Comparison of ENCODE assay signal across 26 cellular contexts in genomic region chr2:61456070-61456745, GRCh38. TPM values are rescaled to one million over a fixed set of nuclear protein-coding genes. Genes with fewer than 3 reads are reported as not detected.
DNase-seq lines count a peak whose midpoint lies in the region; ATAC-seq, FAIRE-seq and TF ChIP-seq lines count a peak whose summit lies in the region.
"Had no signal": no experiment of that assay in that cellular context is flagged by ENCODE, and none has a peak within 500 bp of the region (broad histone marks: within the 10 kb centered on the region; RNA-seq: fewer than 3 reads in every experiment).

No MANE protein-coding gene starts in this region.

- H3K36me3 ChIP-seq in body of pancreas (replicated peaks in 1 of 2; ENCODE audit: insufficient read depth in 1 of 2, low read depth in 2 of 2) = no peaks in the 10 kb centered on the region
- H3K36me3 ChIP-seq in skeletal muscle tissue (ENCODE audit: control insufficient read depth in 3 of 3, insufficient read depth in 3 of 3, low read length in 3 of 3) = no peaks in the 10 kb centered on the region
- H3K36me3 ChIP-seq in sigmoid colon = no peaks in the 10 kb centered on the region
- H3K36me3 ChIP-seq: colonic mucosa had no signal

- FAIRE-seq in RCC 7860 (lab: Jason Lieb, UNC) = no peak
- FAIRE-seq: A204.1, endothelial cell of umbilical vein had no signal

- no peak overlapping the region for H3K9ac ChIP-seq in skeletal muscle tissue (ENCODE audit: low read depth in 1 of 3, low read length in 3 of 3)

- WGBS in body of pancreas, 2 donors = 47 to 52% methylated on average over 5 of the region's 5 CpGs
- 65 to 85% methylated on average over 5 of the region's 5 CpGs for WGBS in sigmoid colon, 2 donors

- peaks cover 63% of the 10 kb centered on the region for H3K4me1 Mint-ChIP-seq in activated T-cell treated with anti-CD3 and anti-CD28 coated beads, Interleukin-2, amount 50 U/mL, for 72 hours (ENCODE audit: low read depth)

- no peak for TF ChIP-seq POLR2A in body of pancreas (IDR thresholded peaks at IDR 0.05)
- no peak for TF ChIP-seq POLR2A in sigmoid colon (IDR thresholded peaks at IDR 0.05)

- H3K27me3 ChIP-seq in body of pancreas (no peaks in the 10 kb centered on the region), skeletal muscle tissue (ENCODE audit: control insufficient read depth in 3 of 3, insufficient read depth in 3 of 3, low read length in 3 of 3) (no peaks in the 10 kb centered on the region), sigmoid colon (no peaks in the 10 kb centered on the region)
- H3K27me3 ChIP-seq: colonic mucosa, tibial artery had no signal

- intact Hi-C loops in body of pancreas (cut with DNase I) = no loop called here
- intact Hi-C loops in left colon (cut with DNase I, micrococcal nuclease) = no loop called here
- intact Hi-C loops in sigmoid colon (cut with DNase I) = no loop called here

- no peaks in the 10 kb centered on the region for H3K27me3 Mint-ChIP-seq in activated T-cell treated with anti-CD3 and anti-CD28 coated beads, Interleukin-2, amount 50 U/mL, for 72 hours (ENCODE audit: low read depth)

- TF ChIP-seq EP300 in sigmoid colon (IDR thresholded peaks at IDR 0.05) = no peak

- no peaks in the 10 kb centered on the region for H3K9me3 Mint-ChIP-seq in activated T-cell treated with anti-CD3 and anti-CD28 coated beads, Interleukin-2, amount 50 U/mL, for 72 hours
- H3K9me3 Mint-ChIP-seq: T-helper 2 cell treated with Interferon-gamma antibody and Interleukin-4, amounts not matched to agents 5 μg/mL and 100 μg/mL, for 36 hours had no signal

- H3K9me3 ChIP-seq in body of pancreas (no peaks in the 10 kb centered on the region), skeletal muscle tissue (ENCODE audit: control insufficient read depth in 3 of 3, low read length in 3 of 3) (no peaks in the 10 kb centered on the region), sigmoid colon (no peaks in the 10 kb centered on the region)
- H3K9me3 ChIP-seq: colonic mucosa, tibial artery had no signal

- H3K4me3 ChIP-seq in body of pancreas (no peak overlapping the region), skeletal muscle tissue (ENCODE audit: low read length in 3 of 3) (peak overlapping the region in 1 of 3 donors; percentile 9), sigmoid colon (no peak overlapping the region)
- H3K4me3 ChIP-seq: colonic mucosa, tibial artery had no signal

- H3K4me1 ChIP-seq in body of pancreas = peaks cover 37% of the 10 kb centered on the region
- peaks cover 15 to 20% (median 16%) of the 10 kb centered on the region in 3 donors for H3K4me1 ChIP-seq in skeletal muscle tissue (ENCODE audit: control insufficient read depth in 3 of 3, insufficient read depth in 3 of 3, low read length in 3 of 3)
- peaks cover 0 to 55% (median 41%) of the 10 kb centered on the region in 4 donors for H3K4me1 ChIP-seq in sigmoid colon
- H3K4me1 ChIP-seq: colonic mucosa had no signal

- ATAC-seq in activated T-cell treated with anti-CD3 and anti-CD28 coated beads, Interleukin-2, amount 50 U/mL, for 72 hours (replicated peaks in 1 of 2) = no peak
- ATAC-seq in body of pancreas = peak; percentile 71
- ATAC-seq in left colon = peak; percentile 45
- no peak for ATAC-seq in GM21360 (IDR thresholded peaks at IDR 0.05; ENCODE audit: unreplicated experiment)
- ATAC-seq: activated CD8-positive, alpha-beta T cell treated with anti-CD3 and anti-CD28 coated beads, Interleukin-2, amount 10 ng/mL, durations not matched to agents 7 days and 5 days; sciatic nerve had no signal

- H3K4me3 Mint-ChIP-seq in activated T-cell treated with anti-CD3 and anti-CD28 coated beads, Interleukin-2, amount 50 U/mL, for 72 hours = no peak overlapping the region
- H3K4me3 Mint-ChIP-seq: activated CD8-positive, alpha-beta T cell treated with anti-CD3 and anti-CD28 coated beads, Interleukin-2, amount 10 ng/mL, durations not matched to agents 7 days and 5 days; T-helper 2 cell treated with Interferon-gamma antibody and Interleukin-4, amounts not matched to agents 5 μg/mL and 100 μg/mL, for 36 hours had no signal

- peak overlapping the region; percentile 65 for H3K27ac Mint-ChIP-seq in activated T-cell treated with anti-CD3 and anti-CD28 coated beads, Interleukin-2, amount 50 U/mL, for 72 hours
- H3K27ac Mint-ChIP-seq: activated CD8-positive, alpha-beta T cell treated with anti-CD3 and anti-CD28 coated beads, Interleukin-2, amount 10 ng/mL, durations not matched to agents 7 days and 5 days had no signal

- H3K27ac ChIP-seq in body of pancreas (peak overlapping the region in 2 of 4 donors; percentile 47 to 56), skeletal muscle tissue (ENCODE audit: low read depth, low read length) (peak overlapping the region; percentile 59), sigmoid colon (no peak overlapping the region)
- H3K27ac ChIP-seq: colonic mucosa, tibial artery had no signal

- no peak for DNase-seq in activated T-cell treated with anti-CD3 and anti-CD28 coated beads, Interleukin-2, amount 50 U/mL, for 72 hours
- no peak for DNase-seq in activated T-cell treated with anti-CD3 and anti-CD28 coated beads, Interleukin-2, amount 50 U/mL, for 1 hour
- DNase-seq in body of pancreas (peak in 1 of 4 donors; percentile 21), left colon (no peak), sigmoid colon (no peak), RCC 7860 (ENCODE audit: low spot score) (no peak)
- DNase-seq: activated CD4-positive, CD25-positive, alpha-beta regulatory T cell; activated CD8-positive, alpha-beta T cell treated with anti-CD3 and anti-CD28 coated beads, Interleukin-2, amount 10 ng/mL, durations not matched to agents 7 days and 5 days; activated naive CD4-positive, alpha-beta T cell treated with anti-CD3 and anti-CD28 coated beads, Interleukin-2, amount 50 U/mL, for 16 hours; activated T-cell treated with anti-CD3 and anti-CD28 coated beads, Interleukin-2, amount 50 U/mL, for 48 hours; colonic mucosa; foreskin melanocyte; GF-D8; HCEC 1CT; NCI-H1105 treated with DMSO at 0.1 percent for 48 hours; NCI-H2081 treated with DMSO at 0.1 percent for 48 hours; NCI-H524; SIG-M5; stimulated activated naive CD4-positive, alpha-beta T cell treated with Interleukin-2 at 50 U/mL for 16 hours; tibial artery had no signal

- TF ChIP-seq CTCF in body of pancreas (IDR thresholded peaks at IDR 0.05) = no peak
- no peak for TF ChIP-seq CTCF in sigmoid colon (IDR thresholded peaks at IDR 0.05)

- H3K36me3 Mint-ChIP-seq in activated T-cell treated with anti-CD3 and anti-CD28 coated beads, Interleukin-2, amount 50 U/mL, for 72 hours (ENCODE audit: insufficient read depth in 2 of 2) = peaks cover 0 to 6% of the 10 kb centered on the region in 2 donors

RNA-seq across cellular contexts. Expression of gene USP34, which starts 14.7 kb away (rescaled TPM):
- 100 to 1,000 TPM in 1 of 2 donors, 10 to 100 TPM in 1; 100.0 to 104 TPM for total RNA-seq in activated T-cell treated with anti-CD3 and anti-CD28 coated beads, Interleukin-2, amount 50 U/mL, for 72 hours
- total RNA-seq in body of pancreas (10 to 100 TPM; 87.0 to 96.5 TPM), left colon (10 to 100 TPM; 81.3 to 89.0 TPM), skeletal muscle tissue (108 TPM), sigmoid colon (100 to 1,000 TPM; 135 to 158 (median 140) TPM)
- polyA plus RNA-seq in sigmoid colon = 10 to 100 TPM; 23.6 to 52.8 (median 34.2) TPM

Comparison
In these comparisons a context has a peak if more than half of its experiments do, and no peak if none do; other contexts are left out.
1. ATAC-seq: peak in body of pancreas (single experiment) and left colon (single experiment); none in activated T-cell treated with anti-CD3 and anti-CD28 coated beads, Interleukin-2, amount 50 U/mL, for 72 hours (0 of 2) and GM21360 (single experiment).